In the genomic region with DNA sequence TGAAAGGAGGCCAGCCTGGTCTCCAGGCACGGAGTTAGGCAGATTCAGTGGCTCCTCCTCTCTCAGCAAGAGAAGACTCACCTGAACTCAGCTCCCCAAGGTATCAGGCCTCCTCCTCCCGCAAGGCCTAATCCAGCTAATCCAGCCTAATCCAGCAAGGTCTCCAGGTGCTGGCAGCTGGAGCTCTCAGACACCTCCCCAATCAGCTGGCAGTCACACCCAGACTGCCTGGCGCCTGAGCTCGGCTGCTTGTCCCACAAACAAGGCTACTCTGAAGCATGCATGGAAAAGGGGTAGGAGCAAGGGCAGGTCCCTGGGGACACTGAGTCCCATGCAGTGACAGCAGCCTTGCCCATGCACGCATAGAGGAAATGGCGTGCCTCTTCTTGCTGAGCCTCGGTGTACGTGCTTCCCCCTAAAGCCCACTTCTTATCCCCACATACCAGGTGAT, we compare ENCODE assay signal across 18 cellular contexts. TPM values are rescaled to one million over a fixed set of nuclear protein-coding genes. Genes with fewer than 3 reads are reported as not detected.
DNase-seq lines count a peak whose midpoint lies in the region; ATAC-seq lines count a peak whose summit lies in the region.
"Had no signal": no experiment of that assay in that cellular context is flagged by ENCODE, and none has a peak within 500 bp of the region (broad histone marks: within the 10 kb centered on the region; RNA-seq: fewer than 3 reads in every experiment).

No MANE protein-coding gene starts in this region.

- no peaks in the 10 kb centered on the region for H3K4me1 ChIP-seq in aorta (ENCODE audit: control insufficient read depth in 1 of 2, insufficient read depth in 2 of 2, low read length in 2 of 2)
- H3K4me1 ChIP-seq: Caco-2 had no signal

- no peak for ATAC-seq in activated naive CD4-positive, alpha-beta T cell treated with anti-CD3 and anti-CD28 coated beads, Interleukin-2, amount 50 U/mL, for 72 hours
- no peak for ATAC-seq in aorta (ENCODE audit: low FRiP score)
- no peak for ATAC-seq in HG02852 (IDR thresholded peaks at IDR 0.05; ENCODE audit: unreplicated experiment)
- ATAC-seq: T-helper 17 cell had no signal

- H3K4me3 ChIP-seq in aorta (ENCODE audit: low read length in 2 of 2), result no peak overlapping the region
- H3K4me3 ChIP-seq: lung had no signal

- no peaks in the 10 kb centered on the region for H3K9me3 Mint-ChIP-seq in activated naive CD4-positive, alpha-beta T cell treated with anti-CD3 and anti-CD28 coated beads, Interleukin-2, amount 10 ng/mL, durations not matched to agents 7 days and 5 days
- H3K9me3 Mint-ChIP-seq in activated naive CD4-positive, alpha-beta T cell treated with anti-CD3 and anti-CD28 coated beads, Interleukin-2, amount 50 U/mL, for 72 hours, result no peaks in the 10 kb centered on the region

- peaks cover 11% of the 10 kb centered on the region for H3K27me3 Mint-ChIP-seq in activated naive CD4-positive, alpha-beta T cell treated with anti-CD3 and anti-CD28 coated beads, Interleukin-2, amount 10 ng/mL, durations not matched to agents 7 days and 5 days

- H3K36me3 Mint-ChIP-seq in activated naive CD4-positive, alpha-beta T cell treated with anti-CD3 and anti-CD28 coated beads, Interleukin-2, amount 10 ng/mL, durations not matched to agents 7 days and 5 days, result no peaks in the 10 kb centered on the region
- no peaks in the 10 kb centered on the region for H3K36me3 Mint-ChIP-seq in activated naive CD4-positive, alpha-beta T cell treated with anti-CD3 and anti-CD28 coated beads, Interleukin-2, amount 50 U/mL, for 72 hours

- H3K4me1 Mint-ChIP-seq in activated naive CD4-positive, alpha-beta T cell treated with anti-CD3 and anti-CD28 coated beads, Interleukin-2, amount 10 ng/mL, durations not matched to agents 7 days and 5 days, result no peaks in the 10 kb centered on the region
- H3K4me1 Mint-ChIP-seq: T-helper 17 cell had no signal

- intact Hi-C loops in aorta (cut with DNase I), result no loop called here

- H3K27ac ChIP-seq in aorta (ENCODE audit: low read depth in 1 of 2, low read length in 2 of 2), result no peak overlapping the region

- no peak overlapping the region for H3K27ac Mint-ChIP-seq in activated naive CD4-positive, alpha-beta T cell treated with anti-CD3 and anti-CD28 coated beads, Interleukin-2, amount 10 ng/mL, durations not matched to agents 7 days and 5 days
- no peak overlapping the region for H3K27ac Mint-ChIP-seq in activated naive CD4-positive, alpha-beta T cell treated with anti-CD3 and anti-CD28 coated beads, Interleukin-2, amount 50 U/mL, for 72 hours

- no peaks in the 10 kb centered on the region for H3K27me3 ChIP-seq in aorta (ENCODE audit: control insufficient read depth in 1 of 2, insufficient read depth in 2 of 2, low read length in 1 of 2)

- DNase-seq in activated naive CD4-positive, alpha-beta T cell treated with anti-CD3 and anti-CD28 coated beads, Interleukin-2, amount 10 ng/mL, durations not matched to agents 7 days and 5 days, result peak; percentile 1
- DNase-seq in activated naive CD4-positive, alpha-beta T cell treated with anti-CD3 and anti-CD28 coated beads, Interleukin-2, amount 50 U/mL, for 72 hours (ENCODE audit: low spot score in 2 of 2), result no peak
- DNase-seq in NCI-H524 treated with DMSO at 0.1 percent for 48 hours (lab: John Stamatoyannopoulos, UW), result peak; percentile 21
- DNase-seq in iPS-NIHi11 (ENCODE audit: low spot score), result peak; percentile 9
- peak; percentile 35 to 57 for DNase-seq in aorta
- no peak for DNase-seq in NCI-H1694 treated with DMSO at 0.1 percent for 48 hours (lab: John Stamatoyannopoulos, UW)
- DNase-seq: anterior cingulate cortex; Caco-2; effector memory CD4-positive, alpha-beta T cell; glutamatergic neuron; NCI-H1417 treated with DMSO at 0.1 percent for 48 hours; NCI-H446 treated with DMSO at 0.1 percent for 48 hours; stimulated activated CD4-positive, alpha-beta T cell treated with anti-CD3 and anti-CD28 coated beads, Interleukin-2, amount 100 ng/mL, for 24 hours; T-helper 17 cell had no signal

- H3K36me3 ChIP-seq in aorta (ENCODE audit: control insufficient read depth in 1 of 2, insufficient read depth in 2 of 2, low read length in 1 of 2), result no peaks in the 10 kb centered on the region

- no peaks in the 10 kb centered on the region for H3K9me3 ChIP-seq in aorta (ENCODE audit: control insufficient read depth, low read length)
- H3K9me3 ChIP-seq: Caco-2 had no signal

- H3K4me3 Mint-ChIP-seq in activated naive CD4-positive, alpha-beta T cell treated with anti-CD3 and anti-CD28 coated beads, Interleukin-2, amount 10 ng/mL, durations not matched to agents 7 days and 5 days, result no peak overlapping the region
- H3K4me3 Mint-ChIP-seq: T-helper 17 cell had no signal

- CTCF ChIA-PET in activated naive CD4-positive, alpha-beta T cell treated with anti-CD3 and anti-CD28 coated beads, Interleukin-2, amount 10 ng/mL, durations not matched to agents 7 days and 5 days (lab: Charles Lee), result no interaction called here

- 84 to 92% methylated on average over 8 of the region's 8 CpGs for WGBS in aorta, 2 donors

RNA-seq across cellular contexts. Expression of a gene that starts 3.3 kb away (rescaled TPM):
- not detected for total RNA-seq in activated naive CD4-positive, alpha-beta T cell treated with anti-CD3 and anti-CD28 coated beads, Interleukin-2, amount 50 U/mL, for 72 hours
- total RNA-seq in aorta, result under 1 TPM in 1 of 2 donors, not detected in 1; 0.36 TPM
- not detected for polyA plus RNA-seq in aorta
- total RNA-seq: Caco-2, fibroblast of lung, osteocyte, T-helper 17 cell had no signal
- polyA plus RNA-seq: fibroblast of lung, lung had no signal

RNA-seq across cellular contexts. Expression of a gene that starts 17.3 kb away (rescaled TPM):
- total RNA-seq in activated naive CD4-positive, alpha-beta T cell treated with anti-CD3 and anti-CD28 coated beads, Interleukin-2, amount 50 U/mL, for 72 hours, result under 1 TPM; 0.05 to 0.16 TPM
- 100 to 1,000 TPM in 1 of 2 donors, 10 to 100 TPM in 1; 67.9 to 132 TPM for total RNA-seq in aorta
- polyA plus RNA-seq in aorta, result 10 to 100 TPM; 11.0 to 32.6 TPM
- total RNA-seq: T-helper 17 cell had no signal

Comparison
In these comparisons a context has a peak if more than half of its experiments do, and no peak if none do; other contexts are left out.
1. DNase-seq: peak in activated naive CD4-positive, alpha-beta T cell treated with anti-CD3 and anti-CD28 coated beads, Interleukin-2, amount 10 ng/mL, durations not matched to agents 7 days and 5 days (single experiment), NCI-H524 treated with DMSO at 0.1 percent for 48 hours (single experiment), iPS-NIHi11 (single experiment) and aorta (2 of 2); none in activated naive CD4-positive, alpha-beta T cell treated with anti-CD3 and anti-CD28 coated beads, Interleukin-2, amount 50 U/mL, for 72 hours (0 of 2) and NCI-H1694 treated with DMSO at 0.1 percent for 48 hours (single experiment).
2. RNA of a gene that starts 17.3 kb away (total RNA-seq): 67.9 to 132 TPM in aorta; 0.05 to 0.16 TPM in activated naive CD4-positive, alpha-beta T cell treated with anti-CD3 and anti-CD28 coated beads, Interleukin-2, amount 50 U/mL, for 72 hours; every median in the first group is over 10 times any median in the second.